Comparison of ENCODE assay signal across 8 cellular contexts in genomic region chr12:105329926-105330282, GRCh38. TPM values are rescaled to one million over a fixed set of nuclear protein-coding genes. Genes with fewer than 3 reads are reported as not detected.
DNase-seq lines count a peak whose midpoint lies in the region; ATAC-seq and TF ChIP-seq lines count a peak whose summit lies in the region.

No MANE protein-coding gene starts in this region.

- intact Hi-C loops in uterus (cut with DNase I; ENCODE audit: low total_unique reads): no loop called here

- peak overlapping the region; percentile 89 to 97 (median 94) for H3K27ac Mint-ChIP-seq in immature natural killer cell

- DNase-seq in GM12864 (ENCODE audit: low read depth) (no peak), immature natural killer cell (no peak), uterus (no peak), SKM-1 treated with dmso at 0.1 percent for 144 hours (lab: John Stamatoyannopoulos, UW; ENCODE audit: unreplicated experiment) (no peak), cerebellar nuclear complex (lab: John Stamatoyannopoulos, UW) (no peak), HCEC 1CT (no peak)

- no peaks in the 10 kb centered on the region for H3K9me3 ChIP-seq in uterus

- H3K27me3 Mint-ChIP-seq in immature natural killer cell (ENCODE audit: low read depth in 3 of 3): peaks cover 3 to 11% (median 10%) of the 10 kb centered on the region in 3 donors

- H3K4me1 ChIP-seq in uterus: no peaks in the 10 kb centered on the region

- TF ChIP-seq CTCF in GM12864 (IDR thresholded peaks at IDR 0.05; ENCODE audit: low read depth, low read length, missing control alignments) (no peak), VCaP (conservative IDR thresholded peaks at IDR 0.05) (no peak), uterus (IDR thresholded peaks at IDR 0.05) (no peak)

- peak overlapping the region; percentile 61; the same call in 1 of the 2 replicates for H3K27ac ChIP-seq in VCaP
- H3K27ac ChIP-seq in uterus: no peak overlapping the region

- no peak for TF ChIP-seq POLR2A in uterus (IDR thresholded peaks at IDR 0.05)

- H3K4me1 Mint-ChIP-seq in immature natural killer cell: peaks cover 89 to 91% of the 10 kb centered on the region in 2 donors

- H3K36me3 ChIP-seq in uterus: no peaks in the 10 kb centered on the region

- no peaks in the 10 kb centered on the region for H3K9me3 Mint-ChIP-seq in immature natural killer cell

- peak; percentile 12 for ATAC-seq in HG02571 (IDR thresholded peaks at IDR 0.05; ENCODE audit: unreplicated experiment)

- no peaks in the 10 kb centered on the region for H3K27me3 ChIP-seq in uterus

- peak overlapping the region; percentile 95 for H3K4me3 ChIP-seq in GM12864 (ENCODE audit: low read depth, low read length)
- peak overlapping the region; percentile 55 to 89 for H3K4me3 ChIP-seq in uterus

- H3K4me3 Mint-ChIP-seq in immature natural killer cell: peak overlapping the region; percentile 81 to 96 (median 87)

- no peaks in the 10 kb centered on the region for H3K36me3 Mint-ChIP-seq in immature natural killer cell

RNA-seq across cellular contexts. Expression of gene C12orf75, which starts 0.6 kb away (rescaled TPM):
- 100 to 1,000 TPM; 256 to 395 (median 277) TPM for polyA plus RNA-seq in immature natural killer cell
- total RNA-seq in uterus: 10 to 100 TPM; 19.6 to 57.1 (median 30.1) TPM
